In the genomic region with DNA sequence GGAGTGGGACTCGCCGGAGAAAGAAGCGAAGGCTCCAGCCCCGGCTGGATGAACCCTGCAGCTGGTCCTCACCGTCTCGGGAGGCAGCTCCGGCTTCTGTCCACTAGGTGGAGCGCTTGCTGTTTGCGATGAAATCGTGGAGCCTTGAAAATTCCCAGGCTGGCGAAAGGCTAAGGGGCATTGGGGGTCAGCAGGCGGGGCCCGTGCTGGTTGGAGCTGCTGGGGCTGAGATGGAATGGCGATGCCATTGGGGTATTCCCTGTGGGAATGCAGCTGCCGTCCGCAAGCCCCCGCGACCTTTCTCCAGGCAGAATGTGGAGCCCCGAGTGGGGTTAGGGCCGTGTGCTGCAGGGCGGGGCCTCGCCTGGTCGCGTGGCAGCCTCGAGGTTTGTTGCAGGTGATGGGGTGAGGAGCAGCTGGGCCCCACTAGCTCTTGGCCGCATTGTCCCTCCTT, we compare ENCODE assay signal across 8 cellular contexts.
A peak's percentile ranks its signal among the peaks of the same experiment; 100 is the strongest.
DNase-seq lines count a peak whose midpoint lies in the region; ATAC-seq and TF ChIP-seq lines count a peak whose summit lies in the region.

No MANE protein-coding gene starts in this region.

- POLR2A ChIA-PET in activated B cell treated with CpG ODN at 0.5 μM for 24 hours (lab: Charles Lee): interaction anchor here (0.8 kb wide), 1 partner anchor 14 kb away, joined by 3 read pairs; no protein-coding TSS in a partner anchor

- CTCF ChIA-PET in activated B cell treated with CpG ODN at 0.5 μM for 24 hours (lab: Charles Lee): interaction anchor here (0.6 to 1.8 kb wide), 16 partner anchors 9 to 328 kb away, joined by 3 to 20 read pairs (median 3); a partner anchor contains a TSS

- H3K4me3 Mint-ChIP-seq in activated B cell treated with CpG ODN at 0.5 μM for 24 hours: no peak overlapping the region

- no peak overlapping the region for H3K27ac Mint-ChIP-seq in activated B cell treated with CpG ODN at 0.5 μM for 24 hours

- no peak overlapping the region for H3K4me3 ChIP-seq in kidney epithelial cell (ENCODE audit: low read depth, low read length)

- peaks cover 35% of the 10 kb centered on the region for H3K27me3 ChIP-seq in kidney epithelial cell (ENCODE audit: control insufficient read depth, insufficient read depth, low read length)

- H3K27ac ChIP-seq in caudate nucleus (ENCODE audit: low read depth, low read length): no peak overlapping the region

- intact Hi-C loops in activated B cell treated with CpG ODN at 0.5 μM for 24 hours (cut with micrococcal nuclease): loop anchor here (5.0 kb wide), 1 partner anchor 136 kb away; no protein-coding TSS in a partner anchor

- H3K36me3 Mint-ChIP-seq in activated B cell treated with CpG ODN at 0.5 μM for 24 hours (ENCODE audit: low read depth): peaks cover 2% of the 10 kb centered on the region

- peaks cover 9% of the 10 kb centered on the region for H3K4me1 Mint-ChIP-seq in activated B cell treated with CpG ODN at 0.5 μM for 24 hours

- ATAC-seq in activated B cell treated with CpG ODN at 0.5 μM for 24 hours (ENCODE audit: low read depth): peak; percentile 62
- no peak for ATAC-seq in GM18870 (IDR thresholded peaks at IDR 0.05; ENCODE audit: unreplicated experiment)

- no peaks in the 10 kb centered on the region for H3K27me3 Mint-ChIP-seq in activated B cell treated with CpG ODN at 0.5 μM for 24 hours

- H3K9me3 Mint-ChIP-seq in activated B cell treated with CpG ODN at 0.5 μM for 24 hours: no peaks in the 10 kb centered on the region

- TF ChIP-seq CTCF in activated B cell treated with CpG ODN at 0.5 μM for 24 hours (IDR thresholded peaks at IDR 0.05) (peak; percentile 31), kidney epithelial cell (IDR thresholded peaks at IDR 0.05; ENCODE audit: insufficient read depth, low read length, poor library complexity, severe bottlenecking) (peak; percentile 94)

- no peaks in the 10 kb centered on the region for H3K36me3 ChIP-seq in kidney epithelial cell (ENCODE audit: control insufficient read depth, insufficient read depth, low read length)

- DNase-seq in NCI-H510A treated with DMSO at 0.1 percent for 48 hours (lab: John Stamatoyannopoulos, UW) (peak; percentile 6), NCI-H510A (lab: John Stamatoyannopoulos, UW) (no peak), NCI-H1694 treated with DMSO at 0.1 percent for 48 hours (lab: John Stamatoyannopoulos, UW) (peak; percentile 68), activated B cell treated with CpG ODN at 0.5 μM for 24 hours (peak; percentile 53), caudate nucleus (lab: John Stamatoyannopoulos, UW) (peak in 53 of 61 donors; percentile 11 to 82 (median 51)), kidney epithelial cell (ENCODE audit: low read depth) (peak; percentile 4)
- DNase-seq in stimulated activated CD4-positive, alpha-beta T cell treated with anti-CD3 and anti-CD28 coated beads, Interleukin-2, amount 100 ng/mL, for 24 hours: peak; percentile 75 to 78
